9 cellular contexts compared by ENCODE assay signal in the genomic region with DNA sequence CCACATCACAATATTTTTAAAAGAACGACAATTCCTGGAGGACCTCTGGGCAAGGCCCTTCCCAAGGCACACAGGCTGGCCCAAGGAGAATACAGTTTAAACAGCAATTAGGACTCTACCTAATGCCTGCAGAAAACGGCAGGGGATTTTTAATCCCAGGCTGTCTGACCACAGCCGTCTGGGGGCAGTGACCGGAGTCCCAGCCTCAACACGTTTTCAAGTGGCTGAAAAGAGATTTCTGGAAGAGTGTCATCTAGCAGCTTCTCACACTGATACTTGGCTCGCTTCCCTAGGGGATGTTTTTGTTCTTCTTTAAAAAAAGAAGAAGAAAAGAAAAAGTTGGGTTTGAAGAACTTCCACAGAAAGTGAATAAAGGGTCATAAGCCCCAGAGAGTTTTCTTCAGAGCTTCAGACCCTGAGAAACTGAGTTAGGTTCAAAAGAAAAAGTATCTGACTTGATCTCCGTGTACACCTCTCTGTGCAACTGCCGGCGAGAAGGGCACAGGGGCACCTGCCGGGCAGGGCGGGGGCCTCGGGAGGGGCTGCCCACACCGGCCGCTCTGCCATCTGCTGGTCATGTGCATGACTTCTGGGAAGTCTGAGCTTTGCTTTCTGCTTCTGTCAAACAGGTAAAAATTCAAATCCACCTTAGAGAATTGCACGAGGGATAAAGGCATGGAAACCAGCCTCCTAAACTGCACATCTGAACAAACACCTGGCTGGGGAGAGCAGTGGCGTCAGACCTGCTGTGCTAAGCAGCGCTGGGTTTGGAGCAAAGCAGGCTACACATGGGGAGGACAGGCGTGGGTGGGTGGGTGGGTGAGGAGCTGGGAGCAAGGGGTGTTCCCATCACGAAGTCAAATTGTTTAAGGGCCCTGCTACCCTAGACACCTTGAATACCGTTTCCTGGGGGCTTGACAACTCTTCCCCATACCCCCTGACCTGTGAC. TPM values are rescaled to one million over a fixed set of nuclear protein-coding genes. Genes with fewer than 3 reads are reported as not detected.
DNase-seq lines count a peak whose midpoint lies in the region; ATAC-seq and TF ChIP-seq lines count a peak whose summit lies in the region.
"Had no signal": no experiment of that assay in that cellular context is flagged by ENCODE, and none has a peak within 500 bp of the region (broad histone marks: within the 10 kb centered on the region; RNA-seq: fewer than 3 reads in every experiment).

No MANE protein-coding gene starts in this region.

- no peak for ATAC-seq in IMR-90 (ENCODE audit: low read depth)
- peak; percentile 60 for ATAC-seq in WTC11
- no peak for ATAC-seq in gastroesophageal sphincter
- ATAC-seq in HG03469 (IDR thresholded peaks at IDR 0.05; ENCODE audit: unreplicated experiment) = no peak

- TF ChIP-seq RAD21 in IMR-90 (IDR thresholded peaks at IDR 0.05; ENCODE audit: low read length) = no peak

- H3K4me3 ChIP-seq in IMR-90 (ENCODE audit: insufficient read depth, low read depth, low read length) (no peak overlapping the region), gastroesophageal sphincter (no peak overlapping the region), skeletal muscle satellite cell (ENCODE audit: low read length) (no peak overlapping the region)

- no peak overlapping the region for H3K18ac ChIP-seq in IMR-90 (ENCODE audit: low read depth, low read length)

- H3K4me3 Mint-ChIP-seq in Calu3 (ENCODE audit: low read depth, unreplicated experiment) (no peak overlapping the region), WTC11 (no peak overlapping the region)
- H3K4me3 Mint-ChIP-seq: central memory CD8-positive, alpha-beta T cell had no signal

- H3K9me1 ChIP-seq in IMR-90 (ENCODE audit: insufficient read depth, low read length) = peaks cover 30% of the 10 kb centered on the region

- no peak for TF ChIP-seq EP300 in gastroesophageal sphincter (IDR thresholded peaks at IDR 0.05)

- 69% methylated on average over 4 of the region's 20 CpGs; no CpG with 5 or more reads in 1 of the 2 experiments for WGBS in IMR-90 (ENCODE audit: extremely low coverage in 2 of 2, insufficient read length in 1 of 2), 2 experiments
- WGBS in gastroesophageal sphincter (ENCODE audit: low coverage in 1 of 2), 2 donors = 53 to 77% methylated on average over 9 to 12 of the region's 20 CpGs

- H3K4me1 Mint-ChIP-seq in Calu3 (ENCODE audit: low read depth, unreplicated experiment) (no peaks in the 10 kb centered on the region), WTC11 (peaks cover 55% of the 10 kb centered on the region)
- H3K4me1 Mint-ChIP-seq: central memory CD8-positive, alpha-beta T cell had no signal

- no peak overlapping the region for H2BK120ac ChIP-seq in IMR-90 (ENCODE audit: low read depth, low read length)

- H4K20me1 ChIP-seq in IMR-90 (ENCODE audit: insufficient read depth, low read length) = peaks cover 99% of the 10 kb centered on the region

- H3K36me3 ChIP-seq in IMR-90 (ENCODE audit: control insufficient read depth, insufficient read depth, low read length) (peaks cover 43% of the 10 kb centered on the region), gastroesophageal sphincter (no peaks in the 10 kb centered on the region), skeletal muscle satellite cell (ENCODE audit: insufficient read depth, low read length) (peaks cover 50% of the 10 kb centered on the region)

- dilution Hi-C loops in IMR-90 (cut with HindIII; ENCODE audit: low sequenced_read_pairs, unreplicated experiment) = no loop called here

- H3K27ac Mint-ChIP-seq in Calu3 (ENCODE audit: unreplicated experiment) (no peak overlapping the region), WTC11 (no peak overlapping the region)

- intact Hi-C loops in Calu3 (cut with micrococcal nuclease; ENCODE audit: unreplicated experiment) = no loop called here
- intact Hi-C loops in IMR-90 (cut with micrococcal nuclease) = no loop called here

- H3K36me3 Mint-ChIP-seq in Calu3 (ENCODE audit: insufficient read depth, unreplicated experiment) (no peaks in the 10 kb centered on the region), WTC11 (peaks cover 1% of the 10 kb centered on the region; the same call in 1 of the 2 replicates)

- no peak for TF ChIP-seq CTCF in Calu3 (IDR thresholded peaks at IDR 0.05; ENCODE audit: unreplicated experiment)
- TF ChIP-seq CTCF in IMR-90 (conservative IDR thresholded peaks at IDR 0.05; ENCODE audit: low read depth, low read length) = peak; percentile 18; the same call in 1 of the 2 replicates
- TF ChIP-seq CTCF in WTC11 (IDR thresholded peaks at IDR 0.05) = peak; percentile 17; the same call in 1 of the 2 replicates
- peak in 3 of 4 experiments; percentile 14 to 43 (median 21) for TF ChIP-seq CTCF in gastroesophageal sphincter (IDR thresholded peaks at IDR 0.05)

- H2BK5ac ChIP-seq in IMR-90 (ENCODE audit: low read depth, low read length, poor library complexity, severe bottlenecking) = no peak overlapping the region

- H3K27ac ChIP-seq in IMR-90 (ENCODE audit: insufficient read depth, low read length) (no peak overlapping the region), gastroesophageal sphincter (peak overlapping the region in 2 of 4 donors; percentile 7 to 69)

- BruUV-seq in Calu3 (replicated peaks; lab: Mats Ljungman, UMichigan) (no TSS peak), IMR-90 (replicated peaks; lab: Mats Ljungman, UMichigan) (no TSS peak)

- H3K79me1 ChIP-seq in IMR-90 (ENCODE audit: low read depth in 1 of 2, low read length in 2 of 2) = peaks cover 27 to 97% of the 10 kb centered on the region in 2 experiments

- no peak overlapping the region for H3K14ac ChIP-seq in IMR-90 (replicated peaks; ENCODE audit: low read depth, low read length)

- no peak overlapping the region for H2BK15ac ChIP-seq in IMR-90 (ENCODE audit: low read depth, low read length)

- no peaks in the 10 kb centered on the region for H3K27me3 ChIP-seq in IMR-90 (ENCODE audit: control insufficient read depth, insufficient read depth, low read length)
- H3K27me3 ChIP-seq in gastroesophageal sphincter = no peaks in the 10 kb centered on the region
- no peaks in the 10 kb centered on the region for H3K27me3 ChIP-seq in skeletal muscle satellite cell (ENCODE audit: control insufficient read depth, insufficient read depth, low read length)

- H3K23ac ChIP-seq in IMR-90 (ENCODE audit: low read depth, low read length) = no peak overlapping the region

- H3K4me2 ChIP-seq in IMR-90 (ENCODE audit: low read depth, low read length) = no peak overlapping the region
- H3K4me2 ChIP-seq in skeletal muscle satellite cell (ENCODE audit: low read length) = peak overlapping the region; percentile 23

- H3K27me3 Mint-ChIP-seq in Calu3 (ENCODE audit: unreplicated experiment) (no peaks in the 10 kb centered on the region), WTC11 (ENCODE audit: low read depth) (no peaks in the 10 kb centered on the region)
- H3K27me3 Mint-ChIP-seq: central memory CD8-positive, alpha-beta T cell had no signal

- H3K9me3 Mint-ChIP-seq in Calu3 (ENCODE audit: low read depth, unreplicated experiment) = no peaks in the 10 kb centered on the region
- H3K9me3 Mint-ChIP-seq in WTC11 = no peaks in the 10 kb centered on the region
- H3K9me3 Mint-ChIP-seq: central memory CD8-positive, alpha-beta T cell had no signal

- H3K9ac ChIP-seq in IMR-90 (ENCODE audit: low read depth, low read length) (no peak overlapping the region), skeletal muscle satellite cell (ENCODE audit: low read depth, low read length) (peak overlapping the region; percentile 46)

- TF ChIP-seq POLR2A in IMR-90 (IDR thresholded peaks at IDR 0.05; ENCODE audit: low read depth, low read length) (no peak), gastroesophageal sphincter (IDR thresholded peaks at IDR 0.05) (no peak)

- DNase-seq in Calu3 (peak; percentile 30), IMR-90 (no peak), WTC11 (ENCODE audit: low spot score) (peak; percentile 41), hepatic stellate cell (ENCODE audit: low spot score) (no peak), anterior cingulate cortex (lab: John Stamatoyannopoulos, UW) (no peak)

- POLR2A ChIA-PET in IMR-90 (lab: Charles Lee; ENCODE audit: unreplicated experiment) = no interaction called here
- POLR2A ChIA-PET in WTC11 (lab: Charles Lee) = no interaction called here

- H3K56ac ChIP-seq in IMR-90 (ENCODE audit: extremely low read depth, insufficient read depth, low read length) = no peak overlapping the region; the same call in 1 of the 2 replicates

- no peak overlapping the region for H2AFZ ChIP-seq in IMR-90 (replicated peaks; ENCODE audit: low read length, poor library complexity)

- no peaks in the 10 kb centered on the region for H3K9me3 ChIP-seq in IMR-90 (ENCODE audit: control insufficient read depth, insufficient read depth, low read length)
- H3K9me3 ChIP-seq in gastroesophageal sphincter = no peaks in the 10 kb centered on the region
- no peaks in the 10 kb centered on the region for H3K9me3 ChIP-seq in skeletal muscle satellite cell (replicated peaks; ENCODE audit: low read length)

- H3K4me1 ChIP-seq in IMR-90 (ENCODE audit: control insufficient read depth, insufficient read depth, low read length) (peaks cover 47% of the 10 kb centered on the region), gastroesophageal sphincter (peaks cover 0 to 95% (median 51%) of the 10 kb centered on the region in 3 donors), skeletal muscle satellite cell (ENCODE audit: control insufficient read depth, insufficient read depth, low read length) (peaks cover 56% of the 10 kb centered on the region)

- in situ Hi-C loops in IMR-90 (cut with MboI; ENCODE audit: low sequenced_read_pairs) = loop anchor here (25.0 kb wide), 1 partner anchor 488 kb away; the partner anchor contains the start of genes KAT14 and PET117

- CTCF ChIA-PET in Calu3 (lab: Charles Lee) (interaction anchor here (1.2 kb wide), 1 partner anchor 144 kb away, joined by 3 read pairs; no protein-coding TSS in a partner anchor), IMR-90 (lab: Yijun Ruan, JAX) (no interaction called here), WTC11 (lab: Charles Lee) (interaction anchor here (0.5 to 2.3 kb wide), 30 partner anchors 10 to 315 kb away, joined by 3 to 15 read pairs (median 4); partner anchors contain the start of genes BFSP1 and RRBP1)

- H4K8ac ChIP-seq in IMR-90 (ENCODE audit: low read depth in 2 of 2, low read length in 2 of 2) = no peak overlapping the region

- H4K5ac ChIP-seq in IMR-90 (ENCODE audit: low read depth, low read length) = no peak overlapping the region

- no peak overlapping the region for H4K91ac ChIP-seq in IMR-90 (ENCODE audit: insufficient read depth, low read depth, low read length)

- H2BK20ac ChIP-seq in IMR-90 (ENCODE audit: low read depth, low read length) = no peak overlapping the region

- H2AK5ac ChIP-seq in IMR-90 (ENCODE audit: low read depth, low read length) = no peak overlapping the region

- no peak overlapping the region for H3K4ac ChIP-seq in IMR-90 (ENCODE audit: low read depth, low read length)

- H2AK9ac ChIP-seq in IMR-90 (replicated peaks; ENCODE audit: low read depth, low read length, poor library complexity) = no peak overlapping the region

RNA-seq across cellular contexts. Expression of gene RRBP1, which starts 33.0 kb away (rescaled TPM):
- 45.3 and 56.8 TPM in 2 replicates for total RNA-seq in Calu3 (2022)
- 90.2 and 99.7 TPM in 2 replicates for total RNA-seq in IMR-90 (2012; rRNA removed)
- 135 and 136 TPM in 2 replicates for polyA plus RNA-seq in IMR-90 (2012; rRNA removed)
- polyA plus RNA-seq in IMR-90 (2012; cell fraction: cytosol; rRNA removed) = 134 and 143 TPM in 2 replicates
- 216 and 234 TPM in 2 replicates for polyA plus RNA-seq in IMR-90 (2012; cell fraction: nucleus; rRNA removed; ENCODE audit: low replicate concordance)
- 161 to 171 TPM (median 162 TPM) in 3 replicates for total RNA-seq in WTC11 (2021)
- 10 to 100 TPM; 61.2 to 89.8 (median 64.7) TPM for total RNA-seq in gastroesophageal sphincter
- total RNA-seq in skeletal muscle satellite cell (2012; rRNA removed) = 94.8 and 108 TPM in 2 replicates

RNA-seq across cellular contexts. Expression of gene BANF2, which starts 50.7 kb away (rescaled TPM):
- total RNA-seq in Calu3 (2022) (not detected in 2 replicates), IMR-90 (2012; rRNA removed) (not detected in 2 replicates), WTC11 (2021) (not detected in 3 replicates), gastroesophageal sphincter (not detected)
- not detected in 2 replicates for polyA plus RNA-seq in IMR-90 (2012; rRNA removed)
- not detected in 2 replicates for polyA plus RNA-seq in IMR-90 (2012; cell fraction: cytosol; rRNA removed)
- polyA plus RNA-seq in IMR-90 (2012; cell fraction: nucleus; rRNA removed; ENCODE audit: low replicate concordance) = not detected in 2 replicates
- not detected in 2 replicates for total RNA-seq in skeletal muscle satellite cell (2012; rRNA removed)

Comparison
In these comparisons a context has a peak if more than half of its experiments do, and no peak if none do; other contexts are left out.
1. DNase-seq: peak in Calu3 (single experiment) and WTC11 (single experiment); none in IMR-90 (single experiment), hepatic stellate cell (single experiment) and anterior cingulate cortex (0 of 58).